In the genomic region with DNA sequence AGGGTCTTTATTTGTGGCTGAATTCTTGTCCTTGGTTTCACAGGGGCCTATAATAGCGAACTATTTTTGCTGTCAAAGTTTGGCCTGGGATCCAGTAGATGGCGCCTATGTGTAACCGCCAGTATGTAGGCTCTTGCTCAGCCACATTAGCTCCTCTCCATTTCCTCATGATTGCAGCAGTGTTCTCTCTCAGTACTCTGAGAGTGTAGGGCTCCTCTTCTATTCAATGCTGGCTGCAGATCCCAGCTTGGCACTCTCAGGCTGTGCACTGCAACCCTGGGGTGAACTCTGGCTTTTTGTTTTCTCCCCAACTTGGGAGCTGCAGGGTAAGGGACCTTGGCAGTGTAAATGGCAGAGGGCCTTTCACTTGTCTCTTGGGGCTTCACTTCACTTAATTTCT, we compare ENCODE assay signal across 8 cellular contexts.
DNase-seq lines count a peak whose midpoint lies in the region; ATAC-seq and TF ChIP-seq lines count a peak whose summit lies in the region.

No MANE protein-coding gene starts in this region.

- H3K36me3 ChIP-seq in brain microvascular endothelial cell (replicated peaks), result no peaks in the 10 kb centered on the region
- H3K36me3 ChIP-seq in right lobe of liver, result no peaks in the 10 kb centered on the region
- H3K36me3 ChIP-seq in gastrocnemius medialis, result no peaks in the 10 kb centered on the region

- H3K4me3 ChIP-seq in brain microvascular endothelial cell (ENCODE audit: low read depth, low read length) (no peak overlapping the region), right lobe of liver (no peak overlapping the region), gastrocnemius medialis (no peak overlapping the region)

- H3K9me3 ChIP-seq in right lobe of liver (no peaks in the 10 kb centered on the region), gastrocnemius medialis (no peaks in the 10 kb centered on the region)

- H3K27ac ChIP-seq in brain microvascular endothelial cell (no peak overlapping the region), right lobe of liver (no peak overlapping the region), gastrocnemius medialis (no peak overlapping the region)

- peak; percentile 59 for ATAC-seq in GM18858 (IDR thresholded peaks at IDR 0.05; ENCODE audit: unreplicated experiment)
- ATAC-seq in HG03060 (IDR thresholded peaks at IDR 0.05; ENCODE audit: low read depth, unreplicated experiment), result peak; percentile 69
- ATAC-seq in right lobe of liver, result peak; percentile 91 to 97 (median 92)
- no peak for ATAC-seq in gastrocnemius medialis

- DNase-seq in COLO829 (ENCODE audit: low spot score) (peak; percentile 51), NCI-H526 treated with DMSO at 0.1 percent for 48 hours (lab: John Stamatoyannopoulos, UW) (peak; percentile 16), brain microvascular endothelial cell (peak; percentile 42), right lobe of liver (peak in 2 of 3 donors; percentile 25 to 53), gastrocnemius medialis (no peak)
- no peak for DNase-seq in central memory CD4-positive, alpha-beta T cell

- H3K27me3 ChIP-seq in brain microvascular endothelial cell (replicated peaks), result no peaks in the 10 kb centered on the region
- no peaks in the 10 kb centered on the region for H3K27me3 ChIP-seq in right lobe of liver
- H3K27me3 ChIP-seq in gastrocnemius medialis, result no peaks in the 10 kb centered on the region

- no peaks in the 10 kb centered on the region for H3K4me1 ChIP-seq in right lobe of liver
- H3K4me1 ChIP-seq in gastrocnemius medialis, result no peaks in the 10 kb centered on the region

- intact Hi-C loops in right lobe of liver (cut with DNase I) (no loop called here), gastrocnemius medialis (cut with DNase I; ENCODE audit: low total_unique reads) (no loop called here)

- peak; percentile 75 for TF ChIP-seq CTCF in brain microvascular endothelial cell (IDR thresholded peaks at IDR 0.05; ENCODE audit: low read depth, low read length, missing control alignments)
- TF ChIP-seq CTCF in right lobe of liver (IDR thresholded peaks at IDR 0.05), result peak; percentile 52 to 66 (median 56)
- TF ChIP-seq CTCF in gastrocnemius medialis (IDR thresholded peaks at IDR 0.05 in 4 of 5, conservative IDR thresholded peaks at IDR 0.05 in 1 of 5), result peak in 2 of 5 experiments; percentile 22 to 29

- TF ChIP-seq POLR2A in right lobe of liver (IDR thresholded peaks at IDR 0.05) (no peak), gastrocnemius medialis (IDR thresholded peaks at IDR 0.05) (no peak)

- in situ Hi-C loops in brain microvascular endothelial cell (cut with HindIII; ENCODE audit: low pct_ligation_motif_present, low sequenced_read_pairs) (no loop called here), gastrocnemius medialis (cut with MboI; ENCODE audit: low sequenced_read_pairs in 4 of 4) (no loop called here)

- 11% methylated on average over 3 of the region's 3 CpGs for WGBS in right lobe of liver (ENCODE audit: insufficient coverage, low coverage, low lambda C conversion rate, missing lambda C conversion rate)

Comparison
In these comparisons a context has a peak if more than half of its experiments do, and no peak if none do; other contexts are left out.
1. DNase-seq: peak in COLO829 (single experiment), NCI-H526 treated with DMSO at 0.1 percent for 48 hours (single experiment), brain microvascular endothelial cell (single experiment) and right lobe of liver (2 of 3); none in central memory CD4-positive, alpha-beta T cell (single experiment) and gastrocnemius medialis (0 of 2).
2. ATAC-seq: peak in GM18858 (single experiment), HG03060 (single experiment) and right lobe of liver (4 of 4); none in gastrocnemius medialis (0 of 2).